In the genomic region with DNA sequence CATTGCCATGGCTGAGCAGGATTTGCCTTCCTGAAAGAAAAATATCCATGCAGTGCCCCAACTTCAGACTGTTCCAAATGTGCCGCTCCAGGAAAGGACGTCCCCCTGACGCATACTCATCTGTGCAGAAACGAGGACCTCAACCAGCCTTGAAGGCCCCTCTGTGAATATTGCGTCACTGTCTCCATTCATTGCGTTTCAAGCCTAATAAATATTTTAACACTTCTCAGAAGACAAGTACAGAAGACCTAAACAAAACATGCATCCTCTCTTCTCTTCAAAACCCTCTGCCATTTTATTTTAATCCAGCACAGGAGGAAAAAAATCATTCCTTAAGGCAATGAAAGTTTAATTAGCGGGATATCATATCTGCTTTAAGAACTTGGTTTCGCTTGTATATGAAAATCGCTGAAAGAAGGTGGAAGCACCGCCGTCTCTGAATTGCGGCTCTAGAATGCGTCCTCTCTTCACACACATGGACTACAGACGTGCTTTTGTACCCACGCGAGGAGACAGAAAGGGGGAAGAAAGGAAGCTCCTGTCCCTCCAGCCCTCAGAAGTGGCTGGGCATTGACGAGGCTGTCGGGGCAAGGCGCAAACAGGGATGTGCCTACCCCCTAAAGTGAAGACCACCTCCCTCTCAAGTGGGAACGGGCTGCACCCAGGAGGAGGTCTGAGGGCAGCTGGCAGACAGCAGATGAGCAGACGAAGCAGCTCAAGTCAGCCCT, we compare ENCODE assay signal across 19 cellular contexts. TPM values are rescaled to one million over a fixed set of nuclear protein-coding genes. Genes with fewer than 3 reads are reported as not detected.
A peak's percentile ranks its signal among the peaks of the same experiment; 100 is the strongest.
DNase-seq lines count a peak whose midpoint lies in the region; ATAC-seq and TF ChIP-seq lines count a peak whose summit lies in the region.
"Had no signal": no experiment of that assay in that cellular context is flagged by ENCODE, and none has a peak within 500 bp of the region (broad histone marks: within the 10 kb centered on the region; RNA-seq: fewer than 3 reads in every experiment).

No MANE protein-coding gene starts in this region.

- CTCF ChIA-PET in activated CD8-positive, alpha-beta T cell treated with anti-CD3 and anti-CD28 coated beads, Interleukin-2, amount 10 ng/mL, durations not matched to agents 7 days and 5 days (lab: Charles Lee): no interaction called here

- peak overlapping the region; percentile 77 for H3K27ac Mint-ChIP-seq in stimulated activated naive CD8-positive, alpha-beta T cell treated with anti-CD3 and anti-CD28 coated beads, Interleukin-15, Interleukin-2, amounts not matched to agents 100 ng/mL and 50 ng/mL, for 24 hours
- H3K27ac Mint-ChIP-seq in activated CD8-positive, alpha-beta T cell treated with anti-CD3 and anti-CD28 coated beads, Interleukin-2, amount 10 ng/mL, durations not matched to agents 7 days and 5 days: peak overlapping the region; percentile 80
- H3K27ac Mint-ChIP-seq: type B pancreatic cell had no signal

- in situ Hi-C loops in transverse colon (cut with MboI; ENCODE audit: low pct_ligation_motif_present in 1 of 4, low pct_unique_long_range_greater_than_20kb in 1 of 4, low sequenced_read_pairs in 3 of 4): no loop called here

- H3K4me3 ChIP-seq in fibroblast of lung (replicated peaks in 1 of 4; ENCODE audit: control extremely low read depth in 1 of 4, insufficient read depth in 1 of 4, low read depth in 3 of 4, low read length in 4 of 4) (no peak overlapping the region), transverse colon (no peak overlapping the region)
- H3K4me3 ChIP-seq: cardiac muscle cell, gastroesophageal sphincter had no signal

- no peaks in the 10 kb centered on the region for H3K79me2 ChIP-seq in fibroblast of lung (ENCODE audit: control insufficient read depth, insufficient read depth, low read length)

- H3K36me3 Mint-ChIP-seq in stimulated activated naive CD8-positive, alpha-beta T cell treated with anti-CD3 and anti-CD28 coated beads, Interleukin-15, Interleukin-2, amounts not matched to agents 100 ng/mL and 50 ng/mL, for 24 hours (ENCODE audit: low read depth): peaks cover 69% of the 10 kb centered on the region
- H3K36me3 Mint-ChIP-seq in activated CD8-positive, alpha-beta T cell treated with anti-CD3 and anti-CD28 coated beads, Interleukin-2, amount 10 ng/mL, durations not matched to agents 7 days and 5 days (ENCODE audit: low read depth): peaks cover 78% of the 10 kb centered on the region
- H3K36me3 Mint-ChIP-seq: type B pancreatic cell had no signal

- no peak for TF ChIP-seq EP300 in transverse colon (IDR thresholded peaks at IDR 0.05; ENCODE audit: low read depth)

- no peaks in the 10 kb centered on the region for H3K4me1 ChIP-seq in fibroblast of lung (ENCODE audit: control insufficient read depth, extremely low read depth, insufficient read depth, low read length)
- H3K4me1 ChIP-seq in transverse colon: peaks cover 0 to 27% (median 6%) of the 10 kb centered on the region in 4 donors

- H3K27me3 ChIP-seq in fibroblast of lung (ENCODE audit: control insufficient read depth, insufficient read depth, low read length): no peaks in the 10 kb centered on the region
- no peaks in the 10 kb centered on the region for H3K27me3 ChIP-seq in transverse colon
- H3K27me3 ChIP-seq: cardiac muscle cell, gastroesophageal sphincter had no signal

- peak overlapping the region; percentile 25 for H3K4me2 ChIP-seq in fibroblast of lung (ENCODE audit: extremely low read depth, insufficient read depth, low read length)

- H3K4me3 Mint-ChIP-seq in stimulated activated naive CD8-positive, alpha-beta T cell treated with anti-CD3 and anti-CD28 coated beads, Interleukin-15, Interleukin-2, amounts not matched to agents 100 ng/mL and 50 ng/mL, for 24 hours: peak overlapping the region; percentile 30
- H3K4me3 Mint-ChIP-seq in activated CD8-positive, alpha-beta T cell treated with anti-CD3 and anti-CD28 coated beads, Interleukin-2, amount 10 ng/mL, durations not matched to agents 7 days and 5 days: peak overlapping the region; percentile 43
- H3K4me3 Mint-ChIP-seq: activated CD4-positive, alpha-beta T cell treated with anti-CD3 and anti-CD28 coated beads, Interleukin-2, amount 10 ng/mL, durations not matched to agents 24 days and 14 days; CD14-positive monocyte; stimulated activated effector memory CD8-positive, alpha-beta T cell treated with anti-CD3 and anti-CD28 coated beads, Interleukin-12 subunit alpha, Interleukin-12 subunit beta, amount 100 ng/mL, for 72 hours; type B pancreatic cell had no signal

- no peaks in the 10 kb centered on the region for H3K9me3 ChIP-seq in fibroblast of lung (ENCODE audit: control insufficient read depth, insufficient read depth, low read depth, low read length)
- no peaks in the 10 kb centered on the region for H3K9me3 ChIP-seq in transverse colon
- H3K9me3 ChIP-seq: gastroesophageal sphincter had no signal

- 79 to 84% methylated on average over 19 to 21 of the region's 21 CpGs for WGBS in transverse colon (ENCODE audit: low coverage in 1 of 2), 2 donors

- peaks cover 82% of the 10 kb centered on the region for H3K4me1 Mint-ChIP-seq in stimulated activated naive CD8-positive, alpha-beta T cell treated with anti-CD3 and anti-CD28 coated beads, Interleukin-15, Interleukin-2, amounts not matched to agents 100 ng/mL and 50 ng/mL, for 24 hours (ENCODE audit: low read depth)
- peaks cover 89% of the 10 kb centered on the region for H3K4me1 Mint-ChIP-seq in activated CD8-positive, alpha-beta T cell treated with anti-CD3 and anti-CD28 coated beads, Interleukin-2, amount 10 ng/mL, durations not matched to agents 7 days and 5 days (ENCODE audit: low read depth)
- H3K4me1 Mint-ChIP-seq: CD14-positive monocyte had no signal

- TF ChIP-seq CTCF in fibroblast of lung (conservative IDR thresholded peaks at IDR 0.05 in 1 of 2, IDR thresholded peaks at IDR 0.05 in 1 of 2; ENCODE audit: low read depth in 1 of 2, low read length in 2 of 2) (no peak), transverse colon (IDR thresholded peaks at IDR 0.05) (no peak)

- H3K27ac ChIP-seq in fibroblast of lung (ENCODE audit: insufficient read depth, low read length): no peak overlapping the region
- peak overlapping the region; percentile 11 to 64 (median 60) for H3K27ac ChIP-seq in transverse colon
- H3K27ac ChIP-seq: cardiac muscle cell had no signal

- no peak for TF ChIP-seq POLR2A in transverse colon (IDR thresholded peaks at IDR 0.05)

- H3K9me3 Mint-ChIP-seq in stimulated activated naive CD8-positive, alpha-beta T cell treated with anti-CD3 and anti-CD28 coated beads, Interleukin-15, Interleukin-2, amounts not matched to agents 100 ng/mL and 50 ng/mL, for 24 hours: no peaks in the 10 kb centered on the region
- H3K9me3 Mint-ChIP-seq in activated CD8-positive, alpha-beta T cell treated with anti-CD3 and anti-CD28 coated beads, Interleukin-2, amount 10 ng/mL, durations not matched to agents 7 days and 5 days (ENCODE audit: insufficient read depth): no peaks in the 10 kb centered on the region
- H3K9me3 Mint-ChIP-seq: activated CD4-positive, alpha-beta T cell treated with anti-CD3 and anti-CD28 coated beads, Interleukin-2, amount 10 ng/mL, durations not matched to agents 24 days and 14 days; stimulated activated effector memory CD8-positive, alpha-beta T cell treated with anti-CD3 and anti-CD28 coated beads, Interleukin-12 subunit alpha, Interleukin-12 subunit beta, amount 100 ng/mL, for 72 hours; type B pancreatic cell had no signal

- ATAC-seq in stimulated activated naive CD8-positive, alpha-beta T cell treated with anti-CD3 and anti-CD28 coated beads, Interleukin-15, Interleukin-2, amounts not matched to agents 100 U/mL and 50 U/mL, for 24 hours: no peak
- ATAC-seq in activated CD8-positive, alpha-beta T cell treated with anti-CD3 and anti-CD28 coated beads, Interleukin-2, amount 10 ng/mL, durations not matched to agents 7 days and 5 days: no peak
- ATAC-seq: gastroesophageal sphincter; stimulated activated effector memory CD8-positive, alpha-beta T cell treated with anti-CD3 and anti-CD28 coated beads, Interleukin-12 subunit alpha, Interleukin-12 subunit beta, amount 100 ng/mL, for 72 hours had no signal

- intact Hi-C loops in transverse colon (cut with DNase I; ENCODE audit: low total_unique reads): no loop called here

- DNase-seq in stimulated activated naive CD8-positive, alpha-beta T cell treated with anti-CD3 and anti-CD28 coated beads, Interleukin-15, Interleukin-2, amounts not matched to agents 100 U/mL and 50 U/mL, for 24 hours: no peak
- DNase-seq in activated CD8-positive, alpha-beta T cell treated with anti-CD3 and anti-CD28 coated beads, Interleukin-2, amount 10 ng/mL, durations not matched to agents 7 days and 5 days: no peak
- no peak for DNase-seq in fibroblast of lung (ENCODE audit: low read depth in 2 of 2)
- DNase-seq in transverse colon: no peak
- DNase-seq in activated gamma-delta T cell treated with Interleukin-2 at 50 U/mL for 16 hours: no peak
- DNase-seq in RPMI8226: no peak
- DNase-seq in NCI-H2081 treated with DMSO at 0.1 percent for 48 hours (lab: John Stamatoyannopoulos, UW): no peak
- DNase-seq: activated CD4-positive, alpha-beta T cell treated with anti-CD3 and anti-CD28 coated beads, Interleukin-2, amount 10 ng/mL, durations not matched to agents 24 days and 14 days; amygdala; KG1; NCI-H1694 treated with DMSO at 0.1 percent for 48 hours; NCI-H2227 treated with DMSO at 0.1 percent for 48 hours; NCI-H774 had no signal

- H2AFZ ChIP-seq in fibroblast of lung (ENCODE audit: low read length): no peak overlapping the region

- H3K27me3 Mint-ChIP-seq in stimulated activated naive CD8-positive, alpha-beta T cell treated with anti-CD3 and anti-CD28 coated beads, Interleukin-15, Interleukin-2, amounts not matched to agents 100 ng/mL and 50 ng/mL, for 24 hours: no peaks in the 10 kb centered on the region
- no peaks in the 10 kb centered on the region for H3K27me3 Mint-ChIP-seq in activated CD8-positive, alpha-beta T cell treated with anti-CD3 and anti-CD28 coated beads, Interleukin-2, amount 10 ng/mL, durations not matched to agents 7 days and 5 days (ENCODE audit: low read depth)
- H3K27me3 Mint-ChIP-seq: activated CD4-positive, alpha-beta T cell treated with anti-CD3 and anti-CD28 coated beads, Interleukin-2, amount 10 ng/mL, durations not matched to agents 24 days and 14 days had no signal

- H3K36me3 ChIP-seq in fibroblast of lung (ENCODE audit: control insufficient read depth, insufficient read depth, low read length) (peaks cover 9% of the 10 kb centered on the region), transverse colon (no peaks in the 10 kb centered on the region)
- H3K36me3 ChIP-seq: cardiac muscle cell had no signal

- POLR2A ChIA-PET in activated CD8-positive, alpha-beta T cell treated with anti-CD3 and anti-CD28 coated beads, Interleukin-2, amount 10 ng/mL, durations not matched to agents 7 days and 5 days (lab: Charles Lee): interaction anchor here (0.9 to 1.3 kb wide), 2 partner anchors 11 to 13 kb away, joined by 3 to 6 read pairs; no protein-coding TSS in a partner anchor

- H4K20me1 ChIP-seq in fibroblast of lung (ENCODE audit: control insufficient read depth, extremely low read depth, insufficient read depth, low read length): no peaks in the 10 kb centered on the region

- H3K9ac ChIP-seq in fibroblast of lung (ENCODE audit: insufficient read depth, low read length): no peak overlapping the region

RNA-seq across cellular contexts. Expression of a gene that starts 36.8 kb away (rescaled TPM):
- total RNA-seq in activated CD8-positive, alpha-beta T cell treated with anti-CD3 and anti-CD28 coated beads, Interleukin-2, amount 10 ng/mL, durations not matched to agents 7 days and 5 days: 100 to 1,000 TPM; 166 TPM
- total RNA-seq in fibroblast of lung (50.9 and 67.8 TPM in 2 replicates), transverse colon (10 to 100 TPM; 26.3 to 47.1 (median 38.8) TPM)
- polyA plus RNA-seq in fibroblast of lung: 89.4 and 103 TPM in 2 replicates
- polyA plus RNA-seq in fibroblast of lung (2012): 88.1 and 111 TPM in 2 replicates
- polyA minus RNA-seq in fibroblast of lung (ENCODE audit: low replicate concordance): 0.59 and 3.7 TPM in 2 replicates
